20 cellular contexts compared by ENCODE assay signal in the genomic region with DNA sequence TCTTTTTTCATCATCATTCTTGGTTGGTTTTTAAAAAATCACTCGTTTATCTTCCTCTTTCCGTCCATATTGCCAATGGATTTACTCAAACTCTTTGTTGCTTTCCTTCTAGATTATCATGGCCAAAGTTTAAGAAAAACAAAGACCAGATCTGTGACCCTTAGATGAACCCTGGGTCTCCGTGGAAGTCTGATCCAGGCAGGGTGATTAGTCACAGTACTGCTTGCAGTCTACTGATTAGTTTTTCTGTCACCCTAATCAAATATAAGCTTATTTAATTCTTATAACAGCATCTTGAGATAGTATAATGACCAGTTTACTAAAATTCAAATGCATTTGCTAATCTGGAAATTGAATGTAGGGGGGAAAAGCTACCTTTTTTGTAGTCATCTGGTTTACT. TPM values are rescaled to one million over a fixed set of nuclear protein-coding genes. Genes with fewer than 3 reads are reported as not detected.
DNase-seq lines count a peak whose midpoint lies in the region; ATAC-seq, FAIRE-seq and TF ChIP-seq lines count a peak whose summit lies in the region.
"Had no signal": no experiment of that assay in that cellular context is flagged by ENCODE, and none has a peak within 500 bp of the region (broad histone marks: within the 10 kb centered on the region; RNA-seq: fewer than 3 reads in every experiment).

No MANE protein-coding gene starts in this region.

- H3K27me3 ChIP-seq in BE2C (no peaks in the 10 kb centered on the region), brain microvascular endothelial cell (replicated peaks) (no peaks in the 10 kb centered on the region), HepG2 (ENCODE audit: control insufficient read depth in 1 of 2, insufficient read depth in 2 of 2, low read length in 2 of 2) (no peaks in the 10 kb centered on the region)

- H3K36me3 ChIP-seq in BE2C (no peaks in the 10 kb centered on the region), brain microvascular endothelial cell (replicated peaks) (no peaks in the 10 kb centered on the region), HepG2 (replicated peaks in 1 of 2; ENCODE audit: control insufficient read depth in 1 of 2, insufficient read depth in 2 of 2, low read length in 2 of 2) (no peaks in the 10 kb centered on the region)
- H3K36me3 ChIP-seq: prostate gland, thoracic aorta had no signal

- H3K4me3 ChIP-seq in BE2C (ENCODE audit: low read depth, low read length) (no peak overlapping the region), brain microvascular endothelial cell (ENCODE audit: low read depth, low read length) (no peak overlapping the region), HepG2 (replicated peaks in 1 of 3; ENCODE audit: insufficient read depth in 1 of 3, low read depth in 2 of 3, low read length in 3 of 3) (no peak overlapping the region)
- H3K4me3 ChIP-seq: prostate gland, thoracic aorta had no signal

- no peaks in the 10 kb centered on the region for H4K20me1 ChIP-seq in HepG2 (ENCODE audit: insufficient read depth, low read length)

- TF ChIP-seq RAD21 in HepG2 (CRISPR knock-in tag; IDR thresholded peaks at IDR 0.05), result no peak

- H3K79me2 ChIP-seq in HepG2 (ENCODE audit: insufficient read depth, low read length), result no peaks in the 10 kb centered on the region

- FAIRE-seq in HepG2 (lab: Jason Lieb, UNC), result peak; percentile 23
- FAIRE-seq: A204.1 had no signal

- no peak overlapping the region for H2AFZ ChIP-seq in HepG2 (ENCODE audit: low read length)

- CTCF ChIA-PET in HepG2 (lab: Yijun Ruan, JAX; ENCODE audit: low intra/inter-chr PET ratio, low total read pairs), result no interaction called here

- H3K27ac ChIP-seq in brain microvascular endothelial cell (peak overlapping the region; percentile 57), HepG2 (ENCODE audit: extremely low read length, insufficient read depth, low read length) (no peak overlapping the region)
- H3K27ac ChIP-seq: HL-60, prostate gland, thoracic aorta had no signal

- H3K9me3 ChIP-seq in BE2C, result no peaks in the 10 kb centered on the region
- no peaks in the 10 kb centered on the region for H3K9me3 ChIP-seq in HepG2 (ENCODE audit: low read length)
- H3K9me3 ChIP-seq: prostate gland, thoracic aorta had no signal

- DNase-seq in BE2C (peak; percentile 47), NCI-H69 (lab: John Stamatoyannopoulos, UW) (peak; percentile 13), brain microvascular endothelial cell (peak; percentile 77), HepG2 (ENCODE audit: low spot score) (no peak), SKM-1 (lab: John Stamatoyannopoulos, UW; ENCODE audit: unreplicated experiment) (no peak), C1 segment of cervical spinal cord (lab: John Stamatoyannopoulos, UW) (no peak), HuH-7.5 (ENCODE audit: low spot score) (no peak)
- DNase-seq in activated CD8-positive, alpha-beta memory T cell treated with anti-CD3 and anti-CD28 coated beads for 24 hours, result no peak
- DNase-seq: activated naive CD8-positive, alpha-beta T cell treated with anti-CD3 and anti-CD28 coated beads, Interleukin-2, amount 10 ng/mL, durations not matched to agents 7 days and 5 days; activated T-cell treated with anti-CD3 and anti-CD28 coated beads, Interleukin-2, amount 50 U/mL, for 48 hours; CD4-positive, alpha-beta memory T cell; GF-D8; hypothalamus; left colon; NCI-H2029 treated with DMSO at 0.1 percent for 48 hours; NCI-H526 had no signal

- 4% methylated on average over 3 of the region's 3 CpGs for WGBS in HepG2 (ENCODE audit: low lambda C conversion rate)

- H3K4me1 ChIP-seq in BE2C, result peaks cover 16% of the 10 kb centered on the region
- peaks cover 12% of the 10 kb centered on the region for H3K4me1 ChIP-seq in HepG2 (ENCODE audit: insufficient read depth, low read length)
- H3K4me1 ChIP-seq: prostate gland had no signal

- H3K9ac ChIP-seq in HepG2 (ENCODE audit: insufficient read depth, low read depth, low read length), result no peak overlapping the region

- no peak for TF ChIP-seq CTCF in BE2C (IDR thresholded peaks at IDR 0.05; ENCODE audit: low read depth, low read length)
- no peak for TF ChIP-seq CTCF in brain microvascular endothelial cell (IDR thresholded peaks at IDR 0.05; ENCODE audit: low read depth, low read length, missing control alignments)
- TF ChIP-seq CTCF in HepG2 (CRISPR knock-in tag; IDR thresholded peaks at IDR 0.05), result no peak

- intact Hi-C loops in HepG2 (cut with micrococcal nuclease; ENCODE audit: unreplicated experiment), result no loop called here

- BruUV-seq in HepG2 (replicated peaks; lab: Mats Ljungman, UMichigan), result no TSS peak

- no peak for ATAC-seq in HepG2
- ATAC-seq: left colon had no signal

- POLR2A ChIA-PET in HepG2 (lab: Yijun Ruan, JAX), result no interaction called here

- TF ChIP-seq EP300 in HepG2 (IDR thresholded peaks at IDR 0.05; ENCODE audit: low read depth in 2 of 2, low read length in 2 of 2) (no peak), HepG2 (CRISPR knock-in tag; IDR thresholded peaks at IDR 0.05; ENCODE audit: borderline replicate concordance) (no peak)

- no peak for TF ChIP-seq POLR2A in HepG2 (IDR thresholded peaks at IDR 0.05; ENCODE audit: insufficient read depth in 1 of 2, low read depth in 2 of 2, low read length in 2 of 2)

- H3K4me2 ChIP-seq in HepG2 (ENCODE audit: low read depth, low read length), result no peak overlapping the region

- in situ Hi-C loops in brain microvascular endothelial cell (cut with HindIII; ENCODE audit: low pct_ligation_motif_present, low sequenced_read_pairs), result no loop called here
- in situ Hi-C loops in HepG2 (cut with HindIII; ENCODE audit: extremely low pct_ligation_motif_present, low pct_unique_long_range_greater_than_20kb), result no loop called here

TF ChIP-seq in HepG2, 621 proteins besides CTCF, POLR2A, EP300 and RAD21:
- peak; percentile 62 for TF ChIP-seq RARA (CRISPR knock-in tag; IDR thresholded peaks at IDR 0.05)
- no peak for TF ChIP-seq TAF1 (CRISPR knock-in tag; IDR thresholded peaks at IDR 0.05)

RNA-seq across cellular contexts. Expression of gene SMIM28, which starts 6.0 kb away (rescaled TPM):
- not detected for polyA plus RNA-seq in BE2C (2012; ENCODE audit: insufficient read depth, insufficient read length, low read depth)
- not detected in 2 replicates for total RNA-seq in HepG2 (2016; rRNA removed; fragmentation: Illumina TruSeq; extraction: Trizol)
- not detected in 2 replicates for total RNA-seq in HepG2 (2016; cell fraction: cytosol; rRNA removed; fragmentation: Illumina TruSeq; extraction: Trizol; ENCODE audit: low read depth)
- total RNA-seq in HepG2 (2016; cell fraction: insoluble cytoplasmic fraction; rRNA removed; fragmentation: Illumina TruSeq; extraction: Trizol), result not detected in 2 replicates
- not detected in 2 replicates for total RNA-seq in HepG2 (2016; cell fraction: membrane; rRNA removed; fragmentation: Illumina TruSeq; extraction: Trizol)
- total RNA-seq in HepG2 (2016; cell fraction: nucleus; rRNA removed; fragmentation: Illumina TruSeq; extraction: Trizol), result not detected in 2 replicates
- polyA plus RNA-seq in HepG2 (2011; rRNA removed), result not detected in 2 replicates
- not detected in 2 replicates for polyA plus RNA-seq in HepG2 (2011; cell fraction: cytosol; rRNA removed)
- polyA plus RNA-seq in HepG2 (2011; cell fraction: nucleus; rRNA removed), result not detected in 2 replicates
- not detected in 2 replicates for polyA plus RNA-seq in HepG2 (2012)
- polyA plus RNA-seq in HepG2 (2016; cell fraction: cytosol; fragmentation: Illumina TruSeq; extraction: Trizol; ENCODE audit: low read depth), result not detected in 2 replicates
- not detected in 2 replicates for polyA plus RNA-seq in HepG2 (2016; cell fraction: insoluble cytoplasmic fraction; fragmentation: Illumina TruSeq; extraction: Trizol; ENCODE audit: low read depth)
- not detected in 2 replicates for polyA plus RNA-seq in HepG2 (2016; cell fraction: membrane; fragmentation: Illumina TruSeq; extraction: Trizol; ENCODE audit: low read depth)
- polyA plus RNA-seq in HepG2 (2016; cell fraction: nucleus; fragmentation: Illumina TruSeq; extraction: Trizol; ENCODE audit: insufficient read depth, low read depth), result not detected in 2 replicates
- polyA minus RNA-seq in HepG2 (2011; rRNA and poly(A)+ RNA removed; ENCODE audit: low replicate concordance), result not detected in 2 replicates
- polyA minus RNA-seq in HepG2 (2011; cell fraction: cytosol; rRNA and poly(A)+ RNA removed), result not detected in 2 replicates
- polyA minus RNA-seq in HepG2 (2011; cell fraction: nucleus; rRNA and poly(A)+ RNA removed), result not detected in 2 replicates
- total RNA-seq: activated naive CD8-positive, alpha-beta T cell treated with anti-CD3 and anti-CD28 coated beads, Interleukin-2, amount 10 ng/mL, durations not matched to agents 7 days and 5 days; CD4-positive, alpha-beta memory T cell; prostate gland; thoracic aorta had no signal
- polyA plus RNA-seq: CD4-positive, alpha-beta memory T cell had no signal

RNA-seq across cellular contexts. Expression of gene HEBP2, which starts 32.3 kb away (rescaled TPM):
- polyA plus RNA-seq in BE2C (2012; ENCODE audit: insufficient read depth, insufficient read length, low read depth), result 55.5 TPM
- total RNA-seq in HepG2 (2016; rRNA removed; fragmentation: Illumina TruSeq; extraction: Trizol), result 63.5 and 72.8 TPM in 2 replicates
- total RNA-seq in HepG2 (2016; cell fraction: cytosol; rRNA removed; fragmentation: Illumina TruSeq; extraction: Trizol; ENCODE audit: low read depth), result 166 and 170 TPM in 2 replicates
- 59.3 and 73.4 TPM in 2 replicates for total RNA-seq in HepG2 (2016; cell fraction: insoluble cytoplasmic fraction; rRNA removed; fragmentation: Illumina TruSeq; extraction: Trizol)
- 169 and 174 TPM in 2 replicates for total RNA-seq in HepG2 (2016; cell fraction: membrane; rRNA removed; fragmentation: Illumina TruSeq; extraction: Trizol)
- total RNA-seq in HepG2 (2016; cell fraction: nucleus; rRNA removed; fragmentation: Illumina TruSeq; extraction: Trizol), result 26.7 and 33.2 TPM in 2 replicates
- 13.5 and 16.0 TPM in 2 replicates for polyA plus RNA-seq in HepG2 (2011; rRNA removed)
- polyA plus RNA-seq in HepG2 (2011; cell fraction: cytosol; rRNA removed), result 10.7 and 20.4 TPM in 2 replicates
- 8.3 and 8.5 TPM in 2 replicates for polyA plus RNA-seq in HepG2 (2011; cell fraction: nucleus; rRNA removed)
- polyA plus RNA-seq in HepG2 (2012), result 22.1 and 42.4 TPM in 2 replicates
- 232 and 243 TPM in 2 replicates for polyA plus RNA-seq in HepG2 (2016; cell fraction: cytosol; fragmentation: Illumina TruSeq; extraction: Trizol; ENCODE audit: low read depth)
- 51.6 and 57.6 TPM in 2 replicates for polyA plus RNA-seq in HepG2 (2016; cell fraction: insoluble cytoplasmic fraction; fragmentation: Illumina TruSeq; extraction: Trizol; ENCODE audit: low read depth)
- polyA plus RNA-seq in HepG2 (2016; cell fraction: membrane; fragmentation: Illumina TruSeq; extraction: Trizol; ENCODE audit: low read depth), result 144 and 151 TPM in 2 replicates
- 47.5 and 48.3 TPM in 2 replicates for polyA plus RNA-seq in HepG2 (2016; cell fraction: nucleus; fragmentation: Illumina TruSeq; extraction: Trizol; ENCODE audit: insufficient read depth, low read depth)
- polyA minus RNA-seq in HepG2 (2011; rRNA and poly(A)+ RNA removed; ENCODE audit: low replicate concordance), result 0.23 and 2.4 TPM in 2 replicates
- 4.3 and 5.5 TPM in 2 replicates for polyA minus RNA-seq in HepG2 (2011; cell fraction: cytosol; rRNA and poly(A)+ RNA removed)
- polyA minus RNA-seq in HepG2 (2011; cell fraction: nucleus; rRNA and poly(A)+ RNA removed), result 8.5 and 8.8 TPM in 2 replicates

Comparison
In these comparisons a context has a peak if more than half of its experiments do, and no peak if none do; other contexts are left out.
1. DNase-seq: peak in BE2C (single experiment), NCI-H69 (single experiment) and brain microvascular endothelial cell (single experiment); none in HepG2 (single experiment), SKM-1 (single experiment), C1 segment of cervical spinal cord (0 of 14), activated CD8-positive, alpha-beta memory T cell treated with anti-CD3 and anti-CD28 coated beads for 24 hours (single experiment) and HuH-7.5 (single experiment).